In the genomic region with DNA sequence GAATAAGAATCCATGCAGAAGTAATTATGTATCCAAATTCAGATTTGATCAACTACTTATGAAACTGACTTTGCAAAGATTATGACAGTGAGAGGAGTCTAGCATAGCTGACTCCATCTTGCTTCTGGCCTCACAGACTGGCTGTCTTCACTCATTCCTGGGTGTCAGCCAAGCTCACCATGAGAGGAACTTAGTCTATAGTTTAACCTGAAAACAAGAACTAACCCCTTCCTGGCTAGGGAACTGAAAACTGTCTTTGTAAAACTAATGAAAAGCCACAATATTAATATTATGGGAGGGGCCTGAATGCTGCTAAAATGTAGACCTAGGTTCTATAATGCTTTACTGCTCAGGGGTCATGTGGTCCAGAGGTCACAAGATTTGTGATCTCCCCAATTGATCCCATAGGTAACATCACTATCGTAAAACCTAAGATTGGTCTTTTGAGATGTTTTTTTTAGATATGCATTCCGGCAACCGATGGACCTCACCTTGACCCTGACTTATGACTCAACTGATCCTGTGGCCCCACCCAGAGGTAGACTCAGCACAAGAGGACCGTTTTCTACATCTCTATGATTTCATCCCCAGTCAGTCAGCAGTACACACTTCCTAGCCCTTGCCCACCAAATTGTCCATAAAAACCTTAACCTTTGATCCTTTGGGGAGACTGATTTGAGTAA, we compare ENCODE assay signal across 1 cellular context.
TF ChIP-seq lines count a peak whose summit lies in the region.

No MANE protein-coding gene starts in this region.

TF ChIP-seq in GM12878, 131 proteins besides CTCF, POLR2A, EP300 and RAD21 (continued from another document):
- TF ChIP-seq, protein P1, sequence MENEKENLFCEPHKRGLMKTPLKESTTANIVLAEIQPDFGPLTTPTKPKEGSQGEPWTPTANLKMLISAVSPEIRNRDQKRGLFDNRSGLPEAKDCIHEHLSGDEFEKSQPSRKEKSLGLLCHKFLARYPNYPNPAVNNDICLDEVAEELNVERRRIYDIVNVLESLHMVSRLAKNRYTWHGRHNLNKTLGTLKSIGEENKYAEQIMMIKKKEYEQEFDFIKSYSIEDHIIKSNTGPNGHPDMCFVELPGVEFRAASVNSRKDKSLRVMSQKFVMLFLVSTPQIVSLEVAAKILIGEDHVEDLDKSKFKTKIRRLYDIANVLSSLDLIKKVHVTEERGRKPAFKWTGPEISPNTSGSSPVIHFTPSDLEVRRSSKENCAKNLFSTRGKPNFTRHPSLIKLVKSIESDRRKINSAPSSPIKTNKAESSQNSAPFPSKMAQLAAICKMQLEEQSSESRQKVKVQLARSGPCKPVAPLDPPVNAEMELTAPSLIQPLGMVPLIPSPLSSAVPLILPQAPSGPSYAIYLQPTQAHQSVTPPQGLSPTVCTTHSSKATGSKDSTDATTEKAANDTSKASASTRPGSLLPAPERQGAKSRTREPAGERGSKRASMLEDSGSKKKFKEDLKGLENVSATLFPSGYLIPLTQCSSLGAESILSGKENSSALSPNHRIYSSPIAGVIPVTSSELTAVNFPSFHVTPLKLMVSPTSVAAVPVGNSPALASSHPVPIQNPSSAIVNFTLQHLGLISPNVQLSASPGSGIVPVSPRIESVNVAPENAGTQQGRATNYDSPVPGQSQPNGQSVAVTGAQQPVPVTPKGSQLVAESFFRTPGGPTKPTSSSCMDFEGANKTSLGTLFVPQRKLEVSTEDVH (IDR thresholded peaks at IDR 0.05; ENCODE audit: low read depth, partially characterized antibody): no peak
- TF ChIP-seq MYC (IDR thresholded peaks at IDR 0.05; ENCODE audit: insufficient read depth, insufficient read length, insufficient replicate concordance, low read length, severe bottlenecking) (no peak), SREBF1 (IDR thresholded peaks at IDR 0.05; ENCODE audit: low read length) (no peak), GABPA (IDR thresholded peaks at IDR 0.05; ENCODE audit: low read depth) (no peak), RB1 (IDR thresholded peaks at IDR 0.05; ENCODE audit: borderline replicate concordance) (no peak)
- TF ChIP-seq, protein P2, sequence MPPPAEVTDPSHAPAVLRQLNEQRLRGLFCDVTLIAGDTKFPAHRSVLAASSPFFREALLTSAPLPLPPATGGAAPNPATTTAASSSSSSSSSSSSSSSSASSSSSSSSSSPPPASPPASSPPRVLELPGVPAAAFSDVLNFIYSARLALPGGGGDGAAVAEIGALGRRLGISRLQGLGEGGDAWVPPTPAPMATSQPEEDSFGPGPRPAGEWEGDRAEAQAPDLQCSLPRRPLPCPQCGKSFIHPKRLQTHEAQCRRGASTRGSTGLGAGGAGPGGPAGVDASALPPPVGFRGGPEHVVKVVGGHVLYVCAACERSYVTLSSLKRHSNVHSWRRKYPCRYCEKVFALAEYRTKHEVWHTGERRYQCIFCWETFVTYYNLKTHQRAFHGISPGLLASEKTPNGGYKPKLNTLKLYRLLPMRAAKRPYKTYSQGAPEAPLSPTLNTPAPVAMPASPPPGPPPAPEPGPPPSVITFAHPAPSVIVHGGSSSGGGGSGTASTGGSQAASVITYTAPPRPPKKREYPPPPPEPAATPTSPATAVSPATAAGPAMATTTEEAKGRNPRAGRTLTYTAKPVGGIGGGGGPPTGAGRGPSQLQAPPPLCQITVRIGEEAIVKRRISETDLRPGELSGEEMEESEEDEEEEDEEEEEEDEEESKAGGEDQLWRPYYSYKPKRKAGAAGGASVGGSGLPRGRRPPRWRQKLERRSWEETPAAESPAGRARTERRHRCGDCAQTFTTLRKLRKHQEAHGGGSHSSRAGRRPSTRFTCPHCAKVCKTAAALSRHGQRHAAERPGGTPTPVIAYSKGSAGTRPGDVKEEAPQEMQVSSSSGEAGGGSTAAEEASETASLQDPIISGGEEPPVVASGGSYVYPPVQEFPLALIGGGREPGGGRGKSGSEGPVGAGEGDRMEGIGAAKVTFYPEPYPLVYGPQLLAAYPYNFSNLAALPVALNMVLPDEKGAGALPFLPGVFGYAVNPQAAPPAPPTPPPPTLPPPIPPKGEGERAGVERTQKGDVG (CRISPR knock-in tag; IDR thresholded peaks at IDR 0.05): no peak
